2 cellular contexts compared by ENCODE assay signal in the genomic region with DNA sequence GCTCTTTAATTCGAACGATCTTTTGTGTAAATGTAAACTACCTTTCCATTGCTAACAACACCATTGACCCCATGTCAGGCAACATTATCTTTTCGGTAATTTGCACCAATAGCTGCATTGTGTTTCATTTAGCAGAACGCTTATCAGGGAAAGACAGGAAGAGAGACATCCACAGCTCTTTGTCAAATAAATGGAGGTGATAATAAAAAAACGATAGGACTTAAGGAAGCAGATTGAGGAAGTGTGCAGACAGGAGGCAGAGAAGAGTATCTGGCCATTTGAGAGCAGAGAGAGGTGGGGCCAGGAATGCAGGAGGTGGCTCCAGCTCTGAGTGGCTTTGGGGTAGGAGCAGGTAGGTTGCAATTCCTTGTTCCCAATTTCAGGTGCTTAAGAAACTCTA.
TF ChIP-seq lines count a peak whose summit lies in the region.

No MANE protein-coding gene starts in this region.

TF ChIP-seq in WTC11, 78 proteins besides CTCF, POLR2A, EP300 and RAD21:
- no peak for TF ChIP-seq ZNF317 (CRISPR knock-in tag; IDR thresholded peaks at IDR 0.05; ENCODE audit: borderline replicate concordance, low read depth)
- no peak for TF ChIP-seq ETV6 (CRISPR knock-in tag; IDR thresholded peaks at IDR 0.05)
- no peak for TF ChIP-seq MYBL2 (CRISPR knock-in tag; IDR thresholded peaks at IDR 0.05)
- TF ChIP-seq TEAD1 (CRISPR knock-in tag; IDR thresholded peaks at IDR 0.05), result peak; percentile 71
- TF ChIP-seq, protein P1, sequence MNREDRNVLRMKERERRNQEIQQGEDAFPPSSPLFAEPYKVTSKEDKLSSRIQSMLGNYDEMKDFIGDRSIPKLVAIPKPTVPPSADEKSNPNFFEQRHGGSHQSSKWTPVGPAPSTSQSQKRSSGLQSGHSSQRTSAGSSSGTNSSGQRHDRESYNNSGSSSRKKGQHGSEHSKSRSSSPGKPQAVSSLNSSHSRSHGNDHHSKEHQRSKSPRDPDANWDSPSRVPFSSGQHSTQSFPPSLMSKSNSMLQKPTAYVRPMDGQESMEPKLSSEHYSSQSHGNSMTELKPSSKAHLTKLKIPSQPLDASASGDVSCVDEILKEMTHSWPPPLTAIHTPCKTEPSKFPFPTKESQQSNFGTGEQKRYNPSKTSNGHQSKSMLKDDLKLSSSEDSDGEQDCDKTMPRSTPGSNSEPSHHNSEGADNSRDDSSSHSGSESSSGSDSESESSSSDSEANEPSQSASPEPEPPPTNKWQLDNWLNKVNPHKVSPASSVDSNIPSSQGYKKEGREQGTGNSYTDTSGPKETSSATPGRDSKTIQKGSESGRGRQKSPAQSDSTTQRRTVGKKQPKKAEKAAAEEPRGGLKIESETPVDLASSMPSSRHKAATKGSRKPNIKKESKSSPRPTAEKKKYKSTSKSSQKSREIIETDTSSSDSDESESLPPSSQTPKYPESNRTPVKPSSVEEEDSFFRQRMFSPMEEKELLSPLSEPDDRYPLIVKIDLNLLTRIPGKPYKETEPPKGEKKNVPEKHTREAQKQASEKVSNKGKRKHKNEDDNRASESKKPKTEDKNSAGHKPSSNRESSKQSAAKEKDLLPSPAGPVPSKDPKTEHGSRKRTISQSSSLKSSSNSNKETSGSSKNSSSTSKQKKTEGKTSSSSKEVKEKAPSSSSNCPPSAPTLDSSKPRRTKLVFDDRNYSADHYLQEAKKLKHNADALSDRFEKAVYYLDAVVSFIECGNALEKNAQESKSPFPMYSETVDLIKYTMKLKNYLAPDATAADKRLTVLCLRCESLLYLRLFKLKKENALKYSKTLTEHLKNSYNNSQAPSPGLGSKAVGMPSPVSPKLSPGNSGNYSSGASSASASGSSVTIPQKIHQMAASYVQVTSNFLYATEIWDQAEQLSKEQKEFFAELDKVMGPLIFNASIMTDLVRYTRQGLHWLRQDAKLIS (CRISPR knock-in tag; IDR thresholded peaks at IDR 0.05; ENCODE audit: borderline replicate concordance), result no peak
- TF ChIP-seq, protein P2, sequence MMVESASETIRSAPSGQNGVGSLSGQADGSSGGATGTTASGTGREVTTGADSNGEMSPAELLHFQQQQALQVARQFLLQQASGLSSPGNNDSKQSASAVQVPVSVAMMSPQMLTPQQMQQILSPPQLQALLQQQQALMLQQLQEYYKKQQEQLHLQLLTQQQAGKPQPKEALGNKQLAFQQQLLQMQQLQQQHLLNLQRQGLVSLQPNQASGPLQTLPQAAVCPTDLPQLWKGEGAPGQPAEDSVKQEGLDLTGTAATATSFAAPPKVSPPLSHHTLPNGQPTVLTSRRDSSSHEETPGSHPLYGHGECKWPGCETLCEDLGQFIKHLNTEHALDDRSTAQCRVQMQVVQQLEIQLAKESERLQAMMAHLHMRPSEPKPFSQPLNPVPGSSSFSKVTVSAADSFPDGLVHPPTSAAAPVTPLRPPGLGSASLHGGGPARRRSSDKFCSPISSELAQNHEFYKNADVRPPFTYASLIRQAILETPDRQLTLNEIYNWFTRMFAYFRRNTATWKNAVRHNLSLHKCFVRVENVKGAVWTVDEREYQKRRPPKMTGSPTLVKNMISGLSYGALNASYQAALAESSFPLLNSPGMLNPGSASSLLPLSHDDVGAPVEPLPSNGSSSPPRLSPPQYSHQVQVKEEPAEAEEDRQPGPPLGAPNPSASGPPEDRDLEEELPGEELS (CRISPR knock-in tag; IDR thresholded peaks at IDR 0.05), result peak; percentile 51; the same call in 1 of the 2 replicates
- TF ChIP-seq, protein P3, sequence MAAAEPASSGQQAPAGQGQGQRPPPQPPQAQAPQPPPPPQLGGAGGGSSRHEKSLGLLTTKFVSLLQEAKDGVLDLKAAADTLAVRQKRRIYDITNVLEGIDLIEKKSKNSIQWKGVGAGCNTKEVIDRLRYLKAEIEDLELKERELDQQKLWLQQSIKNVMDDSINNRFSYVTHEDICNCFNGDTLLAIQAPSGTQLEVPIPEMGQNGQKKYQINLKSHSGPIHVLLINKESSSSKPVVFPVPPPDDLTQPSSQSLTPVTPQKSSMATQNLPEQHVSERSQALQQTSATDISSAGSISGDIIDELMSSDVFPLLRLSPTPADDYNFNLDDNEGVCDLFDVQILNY (CRISPR knock-in tag; IDR thresholded peaks at IDR 0.05), result no peak
- peak; percentile 55; the same call in 1 of the 2 replicates for TF ChIP-seq SP1 (CRISPR knock-in tag; conservative IDR thresholded peaks at IDR 0.05)
- TF ChIP-seq, protein P4, sequence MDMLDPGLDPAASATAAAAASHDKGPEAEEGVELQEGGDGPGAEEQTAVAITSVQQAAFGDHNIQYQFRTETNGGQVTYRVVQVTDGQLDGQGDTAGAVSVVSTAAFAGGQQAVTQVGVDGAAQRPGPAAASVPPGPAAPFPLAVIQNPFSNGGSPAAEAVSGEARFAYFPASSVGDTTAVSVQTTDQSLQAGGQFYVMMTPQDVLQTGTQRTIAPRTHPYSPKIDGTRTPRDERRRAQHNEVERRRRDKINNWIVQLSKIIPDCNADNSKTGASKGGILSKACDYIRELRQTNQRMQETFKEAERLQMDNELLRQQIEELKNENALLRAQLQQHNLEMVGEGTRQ (CRISPR knock-in tag; IDR thresholded peaks at IDR 0.05), result no peak
- TF ChIP-seq ZBTB21 (CRISPR knock-in tag; IDR thresholded peaks at IDR 0.05; ENCODE audit: borderline replicate concordance), result no peak
- TF ChIP-seq, protein P5, sequence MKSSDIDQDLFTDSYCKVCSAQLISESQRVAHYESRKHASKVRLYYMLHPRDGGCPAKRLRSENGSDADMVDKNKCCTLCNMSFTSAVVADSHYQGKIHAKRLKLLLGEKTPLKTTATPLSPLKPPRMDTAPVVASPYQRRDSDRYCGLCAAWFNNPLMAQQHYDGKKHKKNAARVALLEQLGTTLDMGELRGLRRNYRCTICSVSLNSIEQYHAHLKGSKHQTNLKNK (CRISPR knock-in tag; IDR thresholded peaks at IDR 0.05), result peak; percentile 98
- TF ChIP-seq TEAD4 (CRISPR knock-in tag; IDR thresholded peaks at IDR 0.05), result no peak

TF ChIP-seq in HepG2, 621 proteins besides CTCF, POLR2A, EP300 and RAD21:
- no peak for TF ChIP-seq ZNF709 (CRISPR knock-in tag; IDR thresholded peaks at IDR 0.05)
- TF ChIP-seq MBNL3 (CRISPR knock-in tag; conservative IDR thresholded peaks at IDR 0.05), result no peak
- TF ChIP-seq, protein P6, sequence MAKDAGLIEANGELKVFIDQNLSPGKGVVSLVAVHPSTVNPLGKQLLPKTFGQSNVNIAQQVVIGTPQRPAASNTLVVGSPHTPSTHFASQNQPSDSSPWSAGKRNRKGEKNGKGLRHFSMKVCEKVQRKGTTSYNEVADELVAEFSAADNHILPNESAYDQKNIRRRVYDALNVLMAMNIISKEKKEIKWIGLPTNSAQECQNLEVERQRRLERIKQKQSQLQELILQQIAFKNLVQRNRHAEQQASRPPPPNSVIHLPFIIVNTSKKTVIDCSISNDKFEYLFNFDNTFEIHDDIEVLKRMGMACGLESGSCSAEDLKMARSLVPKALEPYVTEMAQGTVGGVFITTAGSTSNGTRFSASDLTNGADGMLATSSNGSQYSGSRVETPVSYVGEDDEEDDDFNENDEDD (CRISPR knock-in tag; IDR thresholded peaks at IDR 0.05; ENCODE audit: borderline replicate concordance), result no peak
- no peak for TF ChIP-seq HNRNPUL1 (IDR thresholded peaks at IDR 0.05; ENCODE audit: low read depth, low read length)
- TF ChIP-seq, protein P7, sequence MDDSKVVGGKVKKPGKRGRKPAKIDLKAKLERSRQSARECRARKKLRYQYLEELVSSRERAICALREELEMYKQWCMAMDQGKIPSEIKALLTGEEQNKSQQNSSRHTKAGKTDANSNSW (CRISPR knock-in tag; IDR thresholded peaks at IDR 0.05; ENCODE audit: borderline replicate concordance), result no peak
- TF ChIP-seq NONO (IDR thresholded peaks at IDR 0.05), result no peak
- no peak for TF ChIP-seq NONO (CRISPR knock-in tag; conservative IDR thresholded peaks at IDR 0.05)
